8 cellular contexts compared by ENCODE assay signal in the genomic region with DNA sequence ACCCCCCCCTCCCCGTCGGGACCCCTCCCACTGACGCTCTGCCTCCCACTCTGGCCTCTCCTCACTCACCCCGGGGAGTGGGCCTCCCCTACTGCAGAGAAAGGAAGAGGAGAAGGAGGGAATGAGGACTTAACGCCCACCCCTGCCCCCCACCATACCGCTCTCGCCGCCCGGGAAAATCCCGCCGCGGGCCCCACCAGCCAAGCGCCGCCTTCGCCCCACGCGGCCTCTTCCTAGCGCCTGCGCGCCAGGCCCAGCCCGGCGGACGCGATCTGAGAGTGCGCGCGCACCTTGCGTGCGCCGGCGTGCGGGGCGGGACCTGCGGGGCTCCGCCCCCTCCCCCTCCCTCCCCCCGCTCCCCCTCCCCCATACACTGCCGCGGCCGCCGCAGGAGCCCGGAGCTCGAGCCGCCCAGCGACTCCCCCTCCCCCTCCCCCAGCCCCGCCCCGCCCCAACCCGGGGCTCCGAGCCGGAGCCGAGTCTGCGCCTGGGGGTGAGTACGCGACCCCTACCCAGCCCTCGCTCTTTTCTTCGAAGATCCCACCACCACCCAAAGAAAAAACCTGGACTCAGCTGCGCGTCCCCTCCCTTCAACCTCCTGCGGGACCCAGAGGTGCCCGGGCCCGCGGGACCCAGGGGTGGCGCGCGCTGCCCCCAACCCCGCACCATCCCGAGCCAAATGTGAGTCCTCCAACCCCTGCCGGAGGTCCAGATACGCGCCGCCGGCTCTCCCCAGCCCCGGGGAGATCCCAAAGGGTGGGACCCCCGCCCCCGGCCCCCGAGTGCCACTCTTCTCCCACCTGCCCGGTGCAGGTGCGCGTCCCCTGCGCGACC. TPM values are rescaled to one million over a fixed set of nuclear protein-coding genes. Genes with fewer than 3 reads are reported as not detected.
DNase-seq lines count a peak whose midpoint lies in the region; ATAC-seq and TF ChIP-seq lines count a peak whose summit lies in the region.

A gene (minus strand): TSS at position 267 of the 834 bp plus-strand sequence. CDS start 10,841 bp downstream, outside the sequence.
A gene (plus strand): TSS at position 369 of the 834 bp plus-strand sequence. CDS start 7,031 bp downstream, outside the sequence.

- H3K36me3 ChIP-seq in rectal smooth muscle tissue (ENCODE audit: control insufficient read depth, insufficient read depth, low read length) (no peaks in the 10 kb centered on the region), uterus (no peaks in the 10 kb centered on the region)

- H3K9ac ChIP-seq in rectal smooth muscle tissue (ENCODE audit: low read length) = peak within 1 kb of the TSS; percentile 74

- H3K9me3 Mint-ChIP-seq in T-helper 2 cell treated with Interferon-gamma antibody and Interleukin-4, amounts not matched to agents 5 μg/mL and 100 μg/mL, for 36 hours = no peaks in the 10 kb centered on the region

- H3K27me3 ChIP-seq in right cardiac atrium (ENCODE audit: control insufficient read depth, insufficient read depth) (no peaks in the 10 kb centered on the region), rectal smooth muscle tissue (ENCODE audit: control insufficient read depth, insufficient read depth, low read length) (no peaks in the 10 kb centered on the region), uterus (no peaks in the 10 kb centered on the region)

- DNase-seq in GM10248 (ENCODE audit: extremely low spot score) = peak; percentile 99
- no peak for DNase-seq in HFF-Myc (ENCODE audit: extremely low read depth, low read depth)
- peak; percentile 53 for DNase-seq in NCI-H128 (lab: John Stamatoyannopoulos, UW; ENCODE audit: unreplicated experiment)
- DNase-seq in T-helper 2 cell treated with Interferon-gamma antibody and Interleukin-4, amounts not matched to agents 5 μg/mL and 100 μg/mL, for 36 hours (ENCODE audit: low spot score) = peak; percentile 93
- DNase-seq in anterior cingulate cortex (lab: John Stamatoyannopoulos, UW) = peak; percentile 28 to 90 (median 81)
- DNase-seq in right cardiac atrium = peak; percentile 90 to 97 (median 97)
- peak; percentile 80 to 91 for DNase-seq in uterus

- peak; percentile 76 to 82 for TF ChIP-seq POLR2A in uterus (IDR thresholded peaks at IDR 0.05)

- H3K4me1 Mint-ChIP-seq in T-helper 2 cell treated with Interferon-gamma antibody and Interleukin-4, amounts not matched to agents 5 μg/mL and 100 μg/mL, for 36 hours (ENCODE audit: low read depth) = peaks cover 47% of the 10 kb centered on the region

- H3K36me3 Mint-ChIP-seq in T-helper 2 cell treated with Interferon-gamma antibody and Interleukin-4, amounts not matched to agents 5 μg/mL and 100 μg/mL, for 36 hours (ENCODE audit: low read depth) = peaks cover 29% of the 10 kb centered on the region

- intact Hi-C loops in right cardiac atrium (cut with DNase I) (no loop called here), uterus (cut with DNase I; ENCODE audit: low total_unique reads) (no loop called here)

- CTCF ChIA-PET in GM10248 (lab: Yijun Ruan, JAX) = no interaction called here

- no peaks in the 10 kb centered on the region for H3K27me3 Mint-ChIP-seq in T-helper 2 cell treated with Interferon-gamma antibody and Interleukin-4, amounts not matched to agents 5 μg/mL and 100 μg/mL, for 36 hours (ENCODE audit: low read depth)

- peak within 1 kb of the TSS; percentile 91 for H3K27ac Mint-ChIP-seq in T-helper 2 cell treated with Interferon-gamma antibody and Interleukin-4, amounts not matched to agents 5 μg/mL and 100 μg/mL, for 36 hours

- H3K9me3 ChIP-seq in right cardiac atrium (ENCODE audit: control insufficient read depth, low read length) (no peaks in the 10 kb centered on the region), uterus (no peaks in the 10 kb centered on the region)

- H3K27ac ChIP-seq in right cardiac atrium (ENCODE audit: low read length) (peak within 1 kb of the TSS; percentile 68), rectal smooth muscle tissue (ENCODE audit: low read depth, low read length) (peak within 1 kb of the TSS; percentile 84), uterus (peak within 1 kb of the TSS; percentile 94 to 96)

- H3K4me1 ChIP-seq in right cardiac atrium (ENCODE audit: control insufficient read depth, insufficient read depth, low read length) (peaks cover 12% of the 10 kb centered on the region), rectal smooth muscle tissue (ENCODE audit: control insufficient read depth, insufficient read depth, low read length) (peaks cover 23% of the 10 kb centered on the region), uterus (peaks cover 0 to 7% of the 10 kb centered on the region in 2 donors)

- peak within 1 kb of the TSS; percentile 88 for H3K4me3 Mint-ChIP-seq in T-helper 2 cell treated with Interferon-gamma antibody and Interleukin-4, amounts not matched to agents 5 μg/mL and 100 μg/mL, for 36 hours

- TF ChIP-seq CTCF in GM10248 (IDR thresholded peaks at IDR 0.05; ENCODE audit: control extremely low read depth, extremely low read depth, low read depth, missing control alignments) (no peak), HFF-Myc (IDR thresholded peaks at IDR 0.05; ENCODE audit: low read depth, low read length, missing control alignments) (no peak), uterus (IDR thresholded peaks at IDR 0.05) (no peak)

- H3K4me3 ChIP-seq in HFF-Myc (replicated peaks; ENCODE audit: low read depth, low read length) (peak within 1 kb of the TSS; percentile 90), right cardiac atrium (ENCODE audit: low read length) (peak within 1 kb of the TSS; percentile 94), rectal smooth muscle tissue (ENCODE audit: low read length) (peak within 1 kb of the TSS; percentile 88), uterus (peak within 1 kb of the TSS; percentile 83 to 88)

- under 1% methylated on average over 77 of the region's 80 CpGs for WGBS in right cardiac atrium

- ATAC-seq in right cardiac atrium = peak; percentile 95 to 96

- POLR2A ChIA-PET in GM10248 (lab: Yijun Ruan, JAX) = interaction anchor here (0.5 to 0.9 kb wide), 3 partner anchors 34 to 856 kb away, joined by 4 to 11 read pairs (median 5); no protein-coding TSS in a partner anchor

RNA-seq across cellular contexts. Expression of the first gene that starts in this region (rescaled TPM):
- 10 to 100 TPM; 31.0 to 38.1 (median 36.6) TPM for total RNA-seq in right cardiac atrium
- polyA plus RNA-seq in right cardiac atrium = 44.7 TPM
- 10 to 100 TPM; 19.5 to 39.1 (median 33.6) TPM for total RNA-seq in uterus

RNA-seq across cellular contexts. Expression of the second gene that starts in this region (rescaled TPM):
- total RNA-seq in right cardiac atrium (10 to 100 TPM; 41.4 to 44.8 (median 43.4) TPM), uterus (10 to 100 TPM in 2 of 4 donors, 1 to 10 TPM in 1, under 1 TPM in 1; 0.77 to 24.9 (median 15.4) TPM)
- polyA plus RNA-seq in right cardiac atrium = 27.7 TPM
